ENCODE assay signal across 18 cellular contexts in genomic region chr1:175865041-175865766, GRCh38.
DNase-seq lines count a peak whose midpoint lies in the region; ATAC-seq, FAIRE-seq and TF ChIP-seq lines count a peak whose summit lies in the region.
"Had no signal": no experiment of that assay in that cellular context is flagged by ENCODE, and none has a peak within 500 bp of the region (broad histone marks: within the 10 kb centered on the region; RNA-seq: fewer than 3 reads in every experiment).

No MANE protein-coding gene starts in this region.

- DNase-seq in cardiac septum (ENCODE audit: low spot score): peak; percentile 49
- DNase-seq in left cardiac atrium: no peak
- DNase-seq in H1 (ENCODE audit: low read depth in 1 of 2, low spot score in 2 of 2): peak; percentile 65 to 71
- DNase-seq in mesendoderm: peak; percentile 95
- no peak for DNase-seq in NCI-H1930 (lab: John Stamatoyannopoulos, UW)
- DNase-seq in CD1c-positive myeloid dendritic cell (ENCODE audit: extremely low spot score): no peak
- no peak for DNase-seq in activated CD8-positive, alpha-beta memory T cell treated with anti-CD3 and anti-CD28 coated beads, Interleukin-2, amount 10 ng/mL, durations not matched to agents 7 days and 5 days
- no peak for DNase-seq in NCI-H82 treated with DMSO at 0.1 percent for 48 hours (lab: John Stamatoyannopoulos, UW; ENCODE audit: unreplicated experiment)
- DNase-seq: activated CD4-positive, alpha-beta T cell treated with anti-CD3 and anti-CD28 coated beads, Interleukin-2, amount 10 ng/mL, durations not matched to agents 7 days and 5 days; activated naive CD4-positive, alpha-beta T cell treated with anti-CD3 and anti-CD28 coated beads for 36 hours; activated T-cell treated with anti-CD3 and anti-CD28 coated beads for 4 hours; brain microvascular endothelial cell; NCI-H1092; SHP77; stimulated activated CD4-positive, alpha-beta T cell treated with anti-CD3 and anti-CD28 coated beads, Interleukin-2, amount 100 ng/mL, for 48 hours; T-helper 9 cell had no signal

- H3K4me3 ChIP-seq in H1 (ENCODE audit: extremely low read depth in 1 of 4, insufficient read depth in 2 of 4, low read depth in 3 of 4, low read length in 4 of 4): peak overlapping the region in 3 of 4 experiments; percentile 8 to 42 (median 16); a peak in 3 of 8 replicates
- no peak overlapping the region for H3K4me3 ChIP-seq in mesendoderm (ENCODE audit: low read length)

- no peaks in the 10 kb centered on the region for H3K9me3 ChIP-seq in H1 (ENCODE audit: insufficient read depth in 2 of 2, low read depth in 1 of 2, low read length in 1 of 2)

- no peaks in the 10 kb centered on the region for H4K20me1 ChIP-seq in H1 (replicated peaks in 1 of 2; ENCODE audit: control insufficient read depth in 1 of 2, insufficient read depth in 2 of 2, low read length in 2 of 2)

- peak overlapping the region; percentile 94 for H4K91ac ChIP-seq in H1 (replicated peaks; ENCODE audit: insufficient read length, low read length)

- no peak overlapping the region for H3K4ac ChIP-seq in H1 (replicated peaks; ENCODE audit: insufficient read length, low read depth, low read length)
- H3K4ac ChIP-seq in mesendoderm (ENCODE audit: low read depth, low read length): no peak overlapping the region

- H2BK120ac ChIP-seq in H1 (replicated peaks; ENCODE audit: low read depth, low read length): peak overlapping the region; percentile 95
- H2BK120ac ChIP-seq in mesendoderm (ENCODE audit: low read depth, low read length): no peak overlapping the region

- peak overlapping the region; percentile 94; the same call in 1 of the 2 replicates for H2BK5ac ChIP-seq in H1 (ENCODE audit: low read depth, low read length)
- peak overlapping the region; percentile 21 for H2BK5ac ChIP-seq in mesendoderm (ENCODE audit: low read length)

- TF ChIP-seq CTCF in H1 (IDR thresholded peaks at IDR 0.05; ENCODE audit: control extremely low read depth in 1 of 3, insufficient read depth in 1 of 3, low read depth in 1 of 3, low read length in 3 of 3): peak; percentile 27 to 55 (median 52); a peak in 3 of 4 replicates

- no peak for ATAC-seq in left cardiac atrium
- no peak for ATAC-seq in activated CD8-positive, alpha-beta memory T cell treated with anti-CD3 and anti-CD28 coated beads, Interleukin-2, amount 10 ng/mL, durations not matched to agents 7 days and 5 days

- H3K56ac ChIP-seq in H1 (replicated peaks; ENCODE audit: insufficient read length, low read depth, low read length) (no peak overlapping the region), mesendoderm (ENCODE audit: low read length) (peak overlapping the region; percentile 46)

- H3K4me3 Mint-ChIP-seq in activated CD8-positive, alpha-beta memory T cell treated with anti-CD3 and anti-CD28 coated beads, Interleukin-2, amount 10 ng/mL, durations not matched to agents 7 days and 5 days: no peak overlapping the region
- H3K4me3 Mint-ChIP-seq: activated CD4-positive, alpha-beta T cell treated with anti-CD3 and anti-CD28 coated beads, Interleukin-2, amount 10 ng/mL, durations not matched to agents 7 days and 5 days; activated naive CD4-positive, alpha-beta T cell treated with anti-CD3 and anti-CD28 coated beads for 36 hours; neural crest cell had no signal

- intact Hi-C loops in cardiac septum (cut with DNase I): no loop called here
- intact Hi-C loops in left cardiac atrium (cut with DNase I): no loop called here

- WGBS in H1 (ENCODE audit: extremely low coverage in 1 of 2, insufficient coverage in 1 of 2, insufficient read length in 1 of 2, insufficient replicate concordance in 2 of 2, low coverage in 1 of 2, low lambda C conversion rate in 2 of 2, missing lambda C conversion rate in 1 of 2), 2 experiments: 8% methylated on average over 6 of the region's 6 CpGs; no CpG with 5 or more reads in 1 of the 2 experiments
- WGBS in mesendoderm (ENCODE audit: extremely low coverage, insufficient coverage, low lambda C conversion rate): no CpG with 5 or more reads among the region's 6 CpGs

- H3K18ac ChIP-seq in H1 (ENCODE audit: extremely low read depth, low read length) (peak overlapping the region; percentile 88; the same call in 1 of the 2 replicates), mesendoderm (ENCODE audit: low read length) (no peak overlapping the region)

- no peak overlapping the region for H3K27ac Mint-ChIP-seq in activated CD8-positive, alpha-beta memory T cell treated with anti-CD3 and anti-CD28 coated beads, Interleukin-2, amount 10 ng/mL, durations not matched to agents 7 days and 5 days
- H3K27ac Mint-ChIP-seq: activated CD4-positive, alpha-beta T cell treated with anti-CD3 and anti-CD28 coated beads, Interleukin-2, amount 10 ng/mL, durations not matched to agents 7 days and 5 days; activated naive CD4-positive, alpha-beta T cell treated with anti-CD3 and anti-CD28 coated beads for 36 hours had no signal

- H2AK5ac ChIP-seq in H1 (ENCODE audit: low read depth, low read length): no peak overlapping the region
- no peak overlapping the region for H2AK5ac ChIP-seq in mesendoderm (ENCODE audit: low read length)

- H3K9me3 Mint-ChIP-seq in activated CD8-positive, alpha-beta memory T cell treated with anti-CD3 and anti-CD28 coated beads, Interleukin-2, amount 10 ng/mL, durations not matched to agents 7 days and 5 days (ENCODE audit: low read depth): no peaks in the 10 kb centered on the region
- H3K9me3 Mint-ChIP-seq: activated CD4-positive, alpha-beta T cell treated with anti-CD3 and anti-CD28 coated beads, Interleukin-2, amount 10 ng/mL, durations not matched to agents 7 days and 5 days; activated naive CD4-positive, alpha-beta T cell treated with anti-CD3 and anti-CD28 coated beads for 36 hours; neural crest cell had no signal

- no peaks in the 10 kb centered on the region; the same call in 1 of the 2 replicates for H3K23me2 ChIP-seq in H1 (ENCODE audit: low read depth, low read length)

- no peak for TF ChIP-seq POLR2A in H1 (IDR thresholded peaks at IDR 0.05; ENCODE audit: control extremely low read depth in 1 of 2, low read depth in 2 of 2, low read length in 2 of 2)

- H3K79me2 ChIP-seq in H1 (ENCODE audit: control insufficient read depth in 1 of 2, insufficient read depth in 2 of 2, low read length in 2 of 2) (no peaks in the 10 kb centered on the region), mesendoderm (ENCODE audit: control insufficient read depth, insufficient read depth, low read length) (no peaks in the 10 kb centered on the region)

- H2BK20ac ChIP-seq in H1 (ENCODE audit: low read length): peak overlapping the region; percentile 97

- H3K36me3 ChIP-seq in H1 (ENCODE audit: control insufficient read depth in 2 of 4, insufficient read depth in 4 of 4, low read length in 3 of 4): no peaks in the 10 kb centered on the region
- H3K36me3 ChIP-seq in mesendoderm (ENCODE audit: control insufficient read depth, insufficient read depth, low read length): no peaks in the 10 kb centered on the region
- H3K36me3 ChIP-seq: brain microvascular endothelial cell had no signal

- H3K27me3 Mint-ChIP-seq in activated CD8-positive, alpha-beta memory T cell treated with anti-CD3 and anti-CD28 coated beads, Interleukin-2, amount 10 ng/mL, durations not matched to agents 7 days and 5 days: no peaks in the 10 kb centered on the region
- H3K27me3 Mint-ChIP-seq: activated CD4-positive, alpha-beta T cell treated with anti-CD3 and anti-CD28 coated beads, Interleukin-2, amount 10 ng/mL, durations not matched to agents 7 days and 5 days had no signal

- H3K36me3 Mint-ChIP-seq in activated CD8-positive, alpha-beta memory T cell treated with anti-CD3 and anti-CD28 coated beads, Interleukin-2, amount 10 ng/mL, durations not matched to agents 7 days and 5 days: no peaks in the 10 kb centered on the region

- H3K4me1 Mint-ChIP-seq in activated CD8-positive, alpha-beta memory T cell treated with anti-CD3 and anti-CD28 coated beads, Interleukin-2, amount 10 ng/mL, durations not matched to agents 7 days and 5 days: no peaks in the 10 kb centered on the region
- H3K4me1 Mint-ChIP-seq: activated CD4-positive, alpha-beta T cell treated with anti-CD3 and anti-CD28 coated beads, Interleukin-2, amount 10 ng/mL, durations not matched to agents 7 days and 5 days had no signal

- peak overlapping the region; percentile 4; the same call in 1 of the 2 replicates for H3K27ac ChIP-seq in H1 (ENCODE audit: low read depth, low read length)
- H3K27ac ChIP-seq in mesendoderm (ENCODE audit: low read depth, low read length): peak overlapping the region; percentile 15
- H3K27ac ChIP-seq: brain microvascular endothelial cell had no signal

- H4K5ac ChIP-seq in H1 (ENCODE audit: insufficient read length, low read depth, low read length): no peak overlapping the region
- no peak overlapping the region for H4K5ac ChIP-seq in mesendoderm (ENCODE audit: low read length)

- no peak overlapping the region for H4K8ac ChIP-seq in H1 (ENCODE audit: extremely low read depth, insufficient read depth, low read length)
- H4K8ac ChIP-seq in mesendoderm (ENCODE audit: low read depth, low read length): no peak overlapping the region

- H3K9ac ChIP-seq in H1 (replicated peaks in 1 of 4; ENCODE audit: extremely low read depth in 1 of 4, low read depth in 3 of 4, low read length in 3 of 4): no peak overlapping the region; a peak in 2 of 7 replicates
- no peak overlapping the region for H3K9ac ChIP-seq in mesendoderm (ENCODE audit: low read length)

- H3K27me3 ChIP-seq in H1 (replicated peaks in 1 of 4; ENCODE audit: control insufficient read depth in 3 of 4, extremely low read depth in 1 of 4, insufficient read depth in 3 of 4, low read length in 3 of 4) (peaks cover 0 to 6% (median 3%) of the 10 kb centered on the region in 4 experiments; a peak in 4 of 7 replicates), mesendoderm (ENCODE audit: insufficient read depth, low read length, poor library complexity) (no peaks in the 10 kb centered on the region)
- H3K27me3 ChIP-seq: brain microvascular endothelial cell had no signal

- H3K23ac ChIP-seq in H1 (ENCODE audit: insufficient read length) (no peak overlapping the region), mesendoderm (ENCODE audit: low read length) (no peak overlapping the region)

- H2AFZ ChIP-seq in H1 (ENCODE audit: low read length): no peak overlapping the region

- no peak overlapping the region for H3K14ac ChIP-seq in H1 (ENCODE audit: insufficient read length)

- FAIRE-seq in H1 (lab: Jason Lieb, UNC): peak; percentile 94
- FAIRE-seq: A204.1 had no signal

- POLR2A ChIA-PET in H1 (lab: Charles Lee; ENCODE audit: partially characterized antibody): interaction anchor here (0.6 to 1.9 kb wide), 8 partner anchors 9 to 315 kb away, joined by 3 to 6 read pairs (median 4); no protein-coding TSS in a partner anchor

- no peak overlapping the region for H2BK15ac ChIP-seq in H1 (ENCODE audit: low read length)
- H2BK15ac ChIP-seq in mesendoderm (replicated peaks; ENCODE audit: low read depth): no peak overlapping the region

- peak overlapping the region; percentile 59 to 73 for H3K4me2 ChIP-seq in H1 (ENCODE audit: insufficient read depth in 1 of 2, low read depth in 2 of 2, low read length in 2 of 2)
- H3K4me2 ChIP-seq in mesendoderm (ENCODE audit: low read length): no peak overlapping the region

- TF ChIP-seq EP300 in H1 (IDR thresholded peaks at IDR 0.05; ENCODE audit: borderline replicate concordance in 1 of 2, low read depth in 2 of 2, low read length in 2 of 2): no peak

- CTCF ChIA-PET in H1 (lab: Charles Lee; ENCODE audit: partially characterized antibody): interaction anchor here (0.6 to 4.1 kb wide), 15 partner anchors 11 to 1304 kb away, joined by 3 to 36 read pairs (median 3); no protein-coding TSS in a partner anchor
- CTCF ChIA-PET in activated CD8-positive, alpha-beta memory T cell treated with anti-CD3 and anti-CD28 coated beads, Interleukin-2, amount 10 ng/mL, durations not matched to agents 7 days and 5 days (lab: Charles Lee): interaction anchor here (1.1 kb wide), 1 partner anchor 121 kb away, joined by 3 read pairs; no protein-coding TSS in a partner anchor

- peak; percentile 36 to 47; a peak in 3 of 4 replicates for TF ChIP-seq RAD21 in H1 (IDR thresholded peaks at IDR 0.05 in 1 of 2, conservative IDR thresholded peaks at IDR 0.05 in 1 of 2; ENCODE audit: low read depth in 2 of 2, low read length in 2 of 2)

- H3K79me1 ChIP-seq in H1 (ENCODE audit: low read depth, low read length) (no peaks in the 10 kb centered on the region), mesendoderm (ENCODE audit: low read length) (no peaks in the 10 kb centered on the region)

- H3K4me1 ChIP-seq in H1 (replicated peaks in 1 of 4; ENCODE audit: control insufficient read depth in 3 of 4, insufficient read depth in 4 of 4, low read length in 3 of 4): peaks cover 18 to 39% (median 30%) of the 10 kb centered on the region in 4 experiments
- H3K4me1 ChIP-seq in mesendoderm (ENCODE audit: control insufficient read depth, low read depth, low read length): peaks cover 3% of the 10 kb centered on the region

- peak overlapping the region; percentile 98; the same call in 1 of the 2 replicates for H2BK12ac ChIP-seq in H1 (ENCODE audit: low read depth, low read length)

Comparison
In these comparisons a context has a peak if more than half of its experiments do, and no peak if none do; other contexts are left out.
1. DNase-seq: peak in cardiac septum (single experiment), H1 (2 of 2) and mesendoderm (single experiment); none in left cardiac atrium (single experiment), NCI-H1930 (0 of 2), CD1c-positive myeloid dendritic cell (single experiment), activated CD8-positive, alpha-beta memory T cell treated with anti-CD3 and anti-CD28 coated beads, Interleukin-2, amount 10 ng/mL, durations not matched to agents 7 days and 5 days (single experiment) and NCI-H82 treated with DMSO at 0.1 percent for 48 hours (single experiment).